8 cellular contexts compared by ENCODE assay signal in the genomic region with DNA sequence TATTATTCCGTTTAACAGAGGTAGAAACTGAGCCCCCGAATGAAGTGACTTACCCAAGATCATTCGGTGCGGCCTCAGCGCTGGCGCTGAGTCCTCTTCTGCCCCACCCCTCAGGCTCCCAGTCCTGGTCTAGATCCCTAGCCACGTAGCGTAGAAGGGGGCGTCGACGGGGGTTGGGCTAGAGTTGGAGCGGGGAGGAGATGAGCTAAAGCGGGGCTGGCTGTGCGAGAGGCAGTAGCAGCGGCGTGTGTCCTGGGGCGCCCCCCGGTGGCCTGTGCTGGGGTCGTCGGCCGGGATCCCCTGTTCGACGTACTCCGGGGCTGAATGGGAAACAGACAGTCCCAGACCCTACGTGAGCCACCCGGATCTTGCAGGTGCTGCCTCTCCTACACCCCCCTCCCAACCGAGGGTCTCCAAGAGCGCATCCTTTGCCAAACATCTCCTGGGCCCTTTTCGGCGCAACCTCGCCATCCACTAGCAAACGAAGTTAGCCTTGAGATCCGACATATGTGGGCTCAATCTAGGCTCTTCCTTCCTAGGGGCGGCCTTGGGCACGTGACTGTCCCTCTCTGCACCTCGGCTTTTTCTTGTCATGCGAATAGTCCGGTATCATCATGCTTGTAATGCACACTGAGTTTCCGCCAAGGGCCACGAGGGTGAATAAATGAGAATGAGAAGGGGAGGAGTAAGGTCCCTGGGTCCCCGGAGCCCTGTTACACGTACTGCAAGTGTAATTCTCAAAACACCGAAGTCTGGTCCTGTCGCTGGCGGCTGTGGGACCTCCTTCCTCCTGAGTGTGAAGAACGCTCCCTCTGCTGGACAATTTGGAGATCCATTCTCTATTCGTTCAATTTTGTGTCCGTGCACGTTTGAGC. TPM values are rescaled to one million over a fixed set of nuclear protein-coding genes. Genes with fewer than 3 reads are reported as not detected.
DNase-seq lines count a peak whose midpoint lies in the region; ATAC-seq and TF ChIP-seq lines count a peak whose summit lies in the region.

No MANE protein-coding gene starts in this region.

- H3K4me3 ChIP-seq in heart right ventricle, result peak overlapping the region in 8 of 10 donors; percentile 8 to 39 (median 32)
- H3K4me3 ChIP-seq in upper lobe of left lung, result peak overlapping the region; percentile 5 to 43 (median 35)

- peaks cover 0 to 59% (median 30%) of the 10 kb centered on the region in 7 donors for H3K27me3 ChIP-seq in heart right ventricle
- peaks cover 0 to under 1% (median 0%) of the 10 kb centered on the region in 4 donors for H3K27me3 ChIP-seq in upper lobe of left lung

- DNase-seq in GF-D8 (lab: John Stamatoyannopoulos, UW), result peak; percentile 74
- peak; percentile 80 for DNase-seq in NCI-H1436 (lab: John Stamatoyannopoulos, UW)
- DNase-seq in T follicular helper cell (ENCODE audit: low read depth), result peak; percentile 94
- DNase-seq in activated naive CD8-positive, alpha-beta T cell treated with anti-CD3 and anti-CD28 coated beads, Interleukin-2, amount 50 U/mL, for 24 hours, result peak; percentile 99
- peak; percentile 88 to 92 for DNase-seq in heart right ventricle
- DNase-seq in progenitor cell of endocrine pancreas (ENCODE audit: low spot score, unreplicated experiment), result peak; percentile 34
- DNase-seq in upper lobe of left lung, result peak; percentile 95 to 98

- H3K27me3 Mint-ChIP-seq in activated naive CD8-positive, alpha-beta T cell treated with anti-CD3 and anti-CD28 coated beads, Interleukin-2, amount 50 U/mL, for 24 hours, result peaks cover 11% of the 10 kb centered on the region
- H3K27me3 Mint-ChIP-seq in progenitor cell of endocrine pancreas, result peaks cover 20% of the 10 kb centered on the region

- H3K36me3 Mint-ChIP-seq in activated naive CD8-positive, alpha-beta T cell treated with anti-CD3 and anti-CD28 coated beads, Interleukin-2, amount 50 U/mL, for 24 hours (ENCODE audit: low read depth), result no peaks in the 10 kb centered on the region
- H3K36me3 Mint-ChIP-seq in progenitor cell of endocrine pancreas (ENCODE audit: insufficient read depth), result no peaks in the 10 kb centered on the region

- H3K4me1 ChIP-seq in heart right ventricle (peaks cover 3 to 21% (median 16%) of the 10 kb centered on the region in 9 donors), upper lobe of left lung (peaks cover 15 to 25% (median 18%) of the 10 kb centered on the region in 4 donors)

- peak; percentile 78 for ATAC-seq in HG02642 (IDR thresholded peaks at IDR 0.05; ENCODE audit: poor library complexity, unreplicated experiment)
- peak; percentile 96 for ATAC-seq in activated naive CD8-positive, alpha-beta T cell treated with anti-CD3 and anti-CD28 coated beads, Interleukin-2, amount 50 U/mL, for 24 hours
- ATAC-seq in heart right ventricle, result peak; percentile 92 to 96 (median 94)
- ATAC-seq in upper lobe of left lung (ENCODE audit: low FRiP score in 2 of 2), result peak; percentile 95 to 97

- TF ChIP-seq POLR2A in upper lobe of left lung (IDR thresholded peaks at IDR 0.05), result no peak

- no peak for TF ChIP-seq EP300 in upper lobe of left lung (IDR thresholded peaks at IDR 0.05)

- intact Hi-C loops in heart right ventricle (cut with DNase I), result loop anchor here (1.0 to 10.0 kb wide), 19 partner anchors 91 to 469 kb away; a partner anchor contains a TSS

- TF ChIP-seq CTCF in heart right ventricle (IDR thresholded peaks at IDR 0.05) (peak; percentile 64 to 81 (median 75)), progenitor cell of endocrine pancreas (IDR thresholded peaks at IDR 0.05; ENCODE audit: unreplicated experiment) (peak; percentile 71), upper lobe of left lung (IDR thresholded peaks at IDR 0.05) (peak; percentile 55 to 92 (median 86))

- H3K4me3 Mint-ChIP-seq in activated naive CD8-positive, alpha-beta T cell treated with anti-CD3 and anti-CD28 coated beads, Interleukin-2, amount 50 U/mL, for 24 hours, result peak overlapping the region; percentile 75
- H3K4me3 Mint-ChIP-seq in progenitor cell of endocrine pancreas (ENCODE audit: low read depth), result no peak overlapping the region

- H3K27ac Mint-ChIP-seq in activated naive CD8-positive, alpha-beta T cell treated with anti-CD3 and anti-CD28 coated beads, Interleukin-2, amount 50 U/mL, for 24 hours, result peak overlapping the region; percentile 69
- H3K27ac Mint-ChIP-seq in progenitor cell of endocrine pancreas, result no peak overlapping the region

- WGBS in heart right ventricle, 2 donors, result 1% methylated on average over 49 of the region's 49 CpGs
- WGBS in upper lobe of left lung, 2 donors, result 1% methylated on average over 32 to 49 of the region's 49 CpGs

- H3K4me1 Mint-ChIP-seq in activated naive CD8-positive, alpha-beta T cell treated with anti-CD3 and anti-CD28 coated beads, Interleukin-2, amount 50 U/mL, for 24 hours, result peaks cover 23% of the 10 kb centered on the region
- peaks cover 1% of the 10 kb centered on the region for H3K4me1 Mint-ChIP-seq in progenitor cell of endocrine pancreas (ENCODE audit: low read depth)

- H3K9me3 Mint-ChIP-seq in activated naive CD8-positive, alpha-beta T cell treated with anti-CD3 and anti-CD28 coated beads, Interleukin-2, amount 50 U/mL, for 24 hours, result no peaks in the 10 kb centered on the region
- H3K9me3 Mint-ChIP-seq in progenitor cell of endocrine pancreas (ENCODE audit: low read depth), result peaks cover 2% of the 10 kb centered on the region

- H3K36me3 ChIP-seq in heart right ventricle (no peaks in the 10 kb centered on the region), upper lobe of left lung (no peaks in the 10 kb centered on the region)

- H3K27ac ChIP-seq in heart right ventricle (no peak overlapping the region), upper lobe of left lung (peak overlapping the region in 1 of 4 donors; percentile 52)

- H3K9me3 ChIP-seq in heart right ventricle, result no peaks in the 10 kb centered on the region
- no peaks in the 10 kb centered on the region for H3K9me3 ChIP-seq in upper lobe of left lung

RNA-seq across cellular contexts. Expression of a gene that starts 47.7 kb away (rescaled TPM):
- total RNA-seq in heart right ventricle, result not detected
- not detected for polyA plus RNA-seq in heart right ventricle
- total RNA-seq in progenitor cell of endocrine pancreas, result not detected in 2 replicates
- total RNA-seq in upper lobe of left lung, result 1 to 10 TPM in 1 of 6 donors, under 1 TPM in 4, not detected in 1; 0.11 to 3.1 (median 0.20) TPM

RNA-seq across cellular contexts. Expression of a gene that starts 59.0 kb away (rescaled TPM):
- total RNA-seq in heart right ventricle (not detected), progenitor cell of endocrine pancreas (not detected in 2 replicates), upper lobe of left lung (not detected)
- not detected for polyA plus RNA-seq in heart right ventricle

Comparison
In these comparisons a context has a peak if more than half of its experiments do, and no peak if none do; other contexts are left out.
1. DNase-seq: peak in every context shown above with its lines; median percentile 99 in activated naive CD8-positive, alpha-beta T cell treated with anti-CD3 and anti-CD28 coated beads, Interleukin-2, amount 50 U/mL, for 24 hours; 96 in upper lobe of left lung; 94 in T follicular helper cell; 90 in heart right ventricle; 80 in NCI-H1436; 74 in GF-D8; 34 in progenitor cell of endocrine pancreas.